ENCODE assay signal across 1 cellular context in genomic region chr1:97433520-97434175, GRCh38.
TF ChIP-seq lines count a peak whose summit lies in the region.

No MANE protein-coding gene starts in this region.

TF ChIP-seq in SK-N-SH, 30 proteins besides CTCF, POLR2A, EP300 and RAD21 (continued from another document):
- no peak for TF ChIP-seq USF1 (IDR thresholded peaks at IDR 0.05; ENCODE audit: borderline replicate concordance, low read depth)
- TF ChIP-seq MAX (IDR thresholded peaks at IDR 0.05; ENCODE audit: low read depth): no peak
- TF ChIP-seq PBX3 (IDR thresholded peaks at IDR 0.05): no peak
- no peak for TF ChIP-seq SMC3 (IDR thresholded peaks at IDR 0.05; ENCODE audit: low read depth, low read length)
- TF ChIP-seq FOSL2 (IDR thresholded peaks at IDR 0.05; ENCODE audit: borderline replicate concordance, low read depth): peak; percentile 83
